Comparison of ENCODE assay signal across 1 cellular context in genomic region chr16:31458835-31459721, GRCh38.
A peak's percentile ranks its signal among the peaks of the same experiment; 100 is the strongest.
TF ChIP-seq lines count a peak whose summit lies in the region.

Gene ARMC5 (plus strand): TSS chr16:31459501. CDS start chr16:31459525, 24 bp downstream.

TF ChIP-seq in HepG2, 621 proteins besides CTCF, POLR2A, EP300 and RAD21 (continued from another document and continues in another):
- TF ChIP-seq ZNF281 (CRISPR knock-in tag; IDR thresholded peaks at IDR 0.05; ENCODE audit: borderline replicate concordance), result no peak; the same call in 1 of the 2 replicates
- peak; percentile 71; the same call in 1 of the 2 replicates for TF ChIP-seq TP53 (CRISPR knock-in tag; conservative IDR thresholded peaks at IDR 0.05)
- no peak for TF ChIP-seq AGO1 (IDR thresholded peaks at IDR 0.05; ENCODE audit: low read depth, low read length, poor library complexity, severe bottlenecking)
- no peak for TF ChIP-seq SRSF9 (IDR thresholded peaks at IDR 0.05; ENCODE audit: borderline replicate concordance, insufficient read depth, low read depth, low read length, poor library complexity, severe bottlenecking)
- peak; percentile 87 for TF ChIP-seq MED13 (CRISPR knock-in tag; IDR thresholded peaks at IDR 0.05)
- TF ChIP-seq ZNF891 (CRISPR knock-in tag; IDR thresholded peaks at IDR 0.05), result peak; percentile 77; the same call in 1 of the 2 replicates
- no peak for TF ChIP-seq FOSL1 (CRISPR knock-in tag; IDR thresholded peaks at IDR 0.05; ENCODE audit: borderline replicate concordance)
- peak; percentile 97 for TF ChIP-seq ZNF451 (CRISPR knock-in tag; IDR thresholded peaks at IDR 0.05)
- TF ChIP-seq TCF12 (IDR thresholded peaks at IDR 0.05), result no peak
- no peak; the same call in 1 of the 2 replicates for TF ChIP-seq TCF12 (CRISPR knock-in tag; IDR thresholded peaks at IDR 0.05)
- TF ChIP-seq ZEB1 (IDR thresholded peaks at IDR 0.05; ENCODE audit: insufficient replicate concordance, low read depth), result no peak
- TF ChIP-seq NFATC3 (CRISPR knock-in tag; IDR thresholded peaks at IDR 0.05), result peak; percentile 69; the same call in 1 of the 2 replicates
- no peak for TF ChIP-seq ONECUT2 (CRISPR knock-in tag; IDR thresholded peaks at IDR 0.05)
- peak; percentile 73; the same call in 1 of the 2 replicates for TF ChIP-seq REL (CRISPR knock-in tag; conservative IDR thresholded peaks at IDR 0.05)
- TF ChIP-seq ZNF710 (CRISPR knock-in tag; IDR thresholded peaks at IDR 0.05; ENCODE audit: borderline replicate concordance), result peak; percentile 62; the same call in 1 of the 2 replicates
- TF ChIP-seq NR2F6 (IDR thresholded peaks at IDR 0.05), result no peak
- TF ChIP-seq NR2F6 (CRISPR knock-in tag; IDR thresholded peaks at IDR 0.05), result peak; percentile 70
- no peak for TF ChIP-seq ZBTB1 (CRISPR knock-in tag; IDR thresholded peaks at IDR 0.05; ENCODE audit: borderline replicate concordance)
- no peak; the same call in none of the 2 replicates for TF ChIP-seq JUN (CRISPR knock-in tag; IDR thresholded peaks at IDR 0.05)
- TF ChIP-seq ZNF121 (CRISPR knock-in tag; IDR thresholded peaks at IDR 0.05), result 0 out of 2 replicates have a peak, but pooled peaks have one; percentile 3
- TF ChIP-seq ZNF207 (IDR thresholded peaks at IDR 0.05; ENCODE audit: borderline replicate concordance), result no peak
- peak; percentile 96 for TF ChIP-seq ZNF687 (CRISPR knock-in tag; IDR thresholded peaks at IDR 0.05)
- peak; percentile 58; the same call in 1 of the 2 replicates for TF ChIP-seq DZIP1 (CRISPR knock-in tag; IDR thresholded peaks at IDR 0.05)
- peak; percentile 86 for TF ChIP-seq ZNF367 (CRISPR knock-in tag; IDR thresholded peaks at IDR 0.05; ENCODE audit: borderline replicate concordance)
- TF ChIP-seq ZNF83 (CRISPR knock-in tag; IDR thresholded peaks at IDR 0.05; ENCODE audit: borderline replicate concordance), result peak; percentile 31; the same call in 1 of the 2 replicates
- peak; percentile 95 for TF ChIP-seq MXD4 (CRISPR knock-in tag; IDR thresholded peaks at IDR 0.05)
- TF ChIP-seq ZNF530 (CRISPR knock-in tag; IDR thresholded peaks at IDR 0.05; ENCODE audit: low read depth), result no peak
- TF ChIP-seq HOXA9 (CRISPR knock-in tag; IDR thresholded peaks at IDR 0.05; ENCODE audit: borderline replicate concordance), result no peak
- TF ChIP-seq HNF4A (CRISPR knock-in tag; IDR thresholded peaks at IDR 0.05), result peak; percentile 40
- peak; percentile 56; the same call in 1 of the 2 replicates for TF ChIP-seq CBFB (CRISPR knock-in tag; IDR thresholded peaks at IDR 0.05)
- TF ChIP-seq ZIK1 (CRISPR knock-in tag; IDR thresholded peaks at IDR 0.05; ENCODE audit: borderline replicate concordance, low read depth), result peak; percentile 87; the same call in 1 of the 2 replicates
- peak; percentile 98 for TF ChIP-seq YY1 (IDR thresholded peaks at IDR 0.05; ENCODE audit: insufficient read depth, insufficient replicate concordance, low read depth, low read length)
- TF ChIP-seq ZMAT5 (CRISPR knock-in tag; IDR thresholded peaks at IDR 0.05; ENCODE audit: borderline replicate concordance, low read depth), result no peak
- peak; percentile 87; the same call in 1 of the 2 replicates for TF ChIP-seq SMYD3 (CRISPR knock-in tag; IDR thresholded peaks at IDR 0.05)
- TF ChIP-seq MBD4 (IDR thresholded peaks at IDR 0.05; ENCODE audit: borderline replicate concordance, low read length), result no peak
- TF ChIP-seq SPEN (CRISPR knock-in tag; IDR thresholded peaks at IDR 0.05; ENCODE audit: low read depth), result peak; percentile 91
- TF ChIP-seq ZNF782 (CRISPR knock-in tag; IDR thresholded peaks at IDR 0.05; ENCODE audit: borderline replicate concordance), result 0 out of 2 replicates have a peak, but pooled peaks have one; percentile 25
- peak; percentile 94 for TF ChIP-seq TFDP2 (CRISPR knock-in tag; IDR thresholded peaks at IDR 0.05)
- TF ChIP-seq GABPA (IDR thresholded peaks at IDR 0.05; ENCODE audit: low read depth, low read length), result peak; percentile 85
- peak; percentile 95 for TF ChIP-seq GABPA (CRISPR knock-in tag; IDR thresholded peaks at IDR 0.05; ENCODE audit: low read depth)
- TF ChIP-seq SKIL (CRISPR knock-in tag; IDR thresholded peaks at IDR 0.05; ENCODE audit: borderline replicate concordance), result 0 out of 2 replicates have a peak, but pooled peaks have one; percentile 23
- 0 out of 2 replicates have a peak, but pooled peaks have one; percentile 15 for TF ChIP-seq ZNF737 (CRISPR knock-in tag; IDR thresholded peaks at IDR 0.05; ENCODE audit: borderline replicate concordance)
- TF ChIP-seq TRIM22 (IDR thresholded peaks at IDR 0.05), result no peak
- peak; percentile 93 for TF ChIP-seq PHF20 (CRISPR knock-in tag; IDR thresholded peaks at IDR 0.05)
- peak; percentile 90; the same call in 1 of the 2 replicates for TF ChIP-seq ZNF800 (CRISPR knock-in tag; IDR thresholded peaks at IDR 0.05)
